In genomic region chrX:44400588-44400987, GRCh38 we compare ENCODE assay signal across 10 cellular contexts. TPM values are rescaled to one million over a fixed set of nuclear protein-coding genes. Genes with fewer than 3 reads are reported as not detected.
DNase-seq lines count a peak whose midpoint lies in the region; ATAC-seq and TF ChIP-seq lines count a peak whose summit lies in the region.
"Had no signal": no experiment of that assay in that cellular context is flagged by ENCODE, and none has a peak within 500 bp of the region (broad histone marks: within the 10 kb centered on the region; RNA-seq: fewer than 3 reads in every experiment).

No MANE protein-coding gene starts in this region.

- intact Hi-C loops in PC-9 (cut with micrococcal nuclease; ENCODE audit: unreplicated experiment): no loop called here

- no peak overlapping the region for H3K4me3 ChIP-seq in PC-9
- H3K4me3 ChIP-seq: right lobe of liver had no signal

- no peak overlapping the region for H3K4me3 Mint-ChIP-seq in immature natural killer cell
- H3K4me3 Mint-ChIP-seq: activated T-helper 1 cell treated with anti-CD3 and anti-CD28 coated beads, Interleukin-12 subunit alpha, Interleukin-12 subunit beta, Interleukin-2, Interleukin-4 antibody, amounts not matched to agents 30 ng/mL and 10 ng/mL and 1 ng/mL, durations not matched to agents 14 hours and 24 hours and 36 hours had no signal

- peak; percentile 58 for ATAC-seq in esophagus mucosa
- ATAC-seq: right lobe of liver had no signal

- no peaks in the 10 kb centered on the region for H3K9me3 Mint-ChIP-seq in immature natural killer cell

- H3K36me3 ChIP-seq in PC-9 (ENCODE audit: low read depth): no peaks in the 10 kb centered on the region
- H3K36me3 ChIP-seq: right lobe of liver had no signal

- H3K4me2 ChIP-seq in PC-9: no peak overlapping the region

- H3K79me2 ChIP-seq in PC-9 (ENCODE audit: low read depth): no peaks in the 10 kb centered on the region

- H3F3A ChIP-seq in PC-9 (ENCODE audit: insufficient read depth, low read depth): no peaks in the 10 kb centered on the region

- DNase-seq in GM04504 (ENCODE audit: low read depth) (peak; percentile 35), PC-9 (peak; percentile 4 to 64), 8988T (no peak), immature natural killer cell (no peak), NCI-H1105 treated with DMSO at 0.1 percent for 48 hours (lab: John Stamatoyannopoulos, UW) (no peak), NCI-H1930 (lab: John Stamatoyannopoulos, UW) (no peak)
- peak; percentile 1 to 4 (median 2) for DNase-seq in stimulated activated CD4-positive, alpha-beta T cell treated with anti-CD3 and anti-CD28 coated beads, Interleukin-1b, Interleukin-23, amount 100 ng/mL, for 24 hours (ENCODE audit: low read depth in 4 of 4, low spot score in 1 of 4)
- DNase-seq: right lobe of liver had no signal

- H3K27me3 ChIP-seq in PC-9 (ENCODE audit: insufficient read depth, low read depth): no peaks in the 10 kb centered on the region
- H3K27me3 ChIP-seq: right lobe of liver had no signal

- H3K27ac Mint-ChIP-seq in immature natural killer cell: no peak overlapping the region
- H3K27ac Mint-ChIP-seq: activated T-helper 1 cell treated with anti-CD3 and anti-CD28 coated beads, Interleukin-12 subunit alpha, Interleukin-12 subunit beta, Interleukin-2, Interleukin-4 antibody, amounts not matched to agents 30 ng/mL and 10 ng/mL and 1 ng/mL, durations not matched to agents 14 hours and 24 hours and 36 hours had no signal

- H3K27me3 Mint-ChIP-seq in immature natural killer cell (ENCODE audit: low read depth in 3 of 3): peaks cover 0 to 3% (median 3%) of the 10 kb centered on the region in 3 donors

- BruUV-seq in PC-9 (replicated peaks; lab: Mats Ljungman, UMichigan): no TSS peak

- H3K9me3 ChIP-seq in PC-9 (ENCODE audit: insufficient read depth, low read depth): no peaks in the 10 kb centered on the region
- H3K9me3 ChIP-seq: right lobe of liver had no signal

- H2AFZ ChIP-seq in PC-9: no peak overlapping the region

- H4K20me1 ChIP-seq in PC-9 (ENCODE audit: insufficient read depth): no peaks in the 10 kb centered on the region

- no peak overlapping the region for H3K27ac ChIP-seq in PC-9
- H3K27ac ChIP-seq: right lobe of liver had no signal

- CTCF ChIA-PET in PC-9 (lab: Charles Lee): no interaction called here

- H3K4me1 Mint-ChIP-seq in immature natural killer cell: no peaks in the 10 kb centered on the region

- no peak for TF ChIP-seq CTCF in PC-9 (conservative IDR thresholded peaks at IDR 0.05)

- POLR2A ChIA-PET in PC-9 (lab: Charles Lee; ENCODE audit: unreplicated experiment): no interaction called here

- no peaks in the 10 kb centered on the region for H3K36me3 Mint-ChIP-seq in immature natural killer cell

- no peaks in the 10 kb centered on the region for H3K9me2 ChIP-seq in PC-9 (ENCODE audit: insufficient read depth)

- H3K4me1 ChIP-seq in PC-9 (replicated peaks; ENCODE audit: insufficient read depth): no peaks in the 10 kb centered on the region
- H3K4me1 ChIP-seq: right lobe of liver had no signal

RNA-seq across cellular contexts. Expression of gene EFHC2, which starts 57.1 kb away (rescaled TPM):
- total RNA-seq in PC-9 (2021) (1.6 and 4.3 TPM in 2 replicates), esophagus mucosa (0.80 TPM)
- polyA plus RNA-seq in immature natural killer cell: 10 to 100 TPM; 11.2 to 19.5 (median 13.2) TPM
- total RNA-seq: activated T-helper 1 cell treated with anti-CD3 and anti-CD28 coated beads, Interleukin-12 subunit alpha, Interleukin-12 subunit beta, Interleukin-2, Interleukin-4 antibody, amounts not matched to agents 30 ng/mL and 10 ng/mL and 1 ng/mL, durations not matched to agents 14 hours and 24 hours and 36 hours had no signal

Comparison
In these comparisons a context has a peak if more than half of its experiments do, and no peak if none do; other contexts are left out.
1. DNase-seq: peak in GM04504 (single experiment), PC-9 (2 of 2) and stimulated activated CD4-positive, alpha-beta T cell treated with anti-CD3 and anti-CD28 coated beads, Interleukin-1b, Interleukin-23, amount 100 ng/mL, for 24 hours (4 of 4); none in 8988T (single experiment), immature natural killer cell (0 of 3), NCI-H1105 treated with DMSO at 0.1 percent for 48 hours (single experiment) and NCI-H1930 (0 of 2).